16 cellular contexts compared by ENCODE assay signal in the genomic region with DNA sequence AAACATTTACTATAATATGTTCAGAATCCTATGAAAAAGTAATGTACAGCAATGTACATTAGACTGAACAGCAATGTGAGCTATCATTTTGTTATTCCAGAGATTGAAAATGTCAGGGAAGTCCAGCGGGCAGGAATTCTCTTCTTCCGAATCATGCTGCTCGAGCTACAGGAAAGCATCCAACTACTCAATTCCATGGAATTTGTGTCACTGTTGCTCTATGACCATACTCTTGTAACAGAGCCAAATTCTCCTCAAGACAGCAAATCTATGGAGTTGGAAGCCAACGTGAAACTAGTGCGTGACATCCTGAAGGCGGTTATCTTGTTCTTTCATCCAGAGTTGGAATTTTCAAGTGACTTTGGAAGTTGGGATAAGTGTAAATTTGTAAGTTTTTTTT. TPM values are rescaled to one million over a fixed set of nuclear protein-coding genes. Genes with fewer than 3 reads are reported as not detected.
A peak's percentile ranks its signal among the peaks of the same experiment; 100 is the strongest.
DNase-seq lines count a peak whose midpoint lies in the region; ATAC-seq and TF ChIP-seq lines count a peak whose summit lies in the region.
"Had no signal": no experiment of that assay in that cellular context is flagged by ENCODE, and none has a peak within 500 bp of the region (broad histone marks: within the 10 kb centered on the region; RNA-seq: fewer than 3 reads in every experiment).

No MANE protein-coding gene starts in this region.

- no peak overlapping the region for H2AFZ ChIP-seq in osteoblast (ENCODE audit: low read length)

- H3K79me2 ChIP-seq in osteoblast (ENCODE audit: insufficient read depth, low read length) = no peaks in the 10 kb centered on the region

- H3K36me3 Mint-ChIP-seq in effector memory CD8-positive, alpha-beta T cell (ENCODE audit: insufficient read depth) = no peaks in the 10 kb centered on the region
- no peaks in the 10 kb centered on the region for H3K36me3 Mint-ChIP-seq in activated naive CD8-positive, alpha-beta T cell treated with anti-CD3 and anti-CD28 coated beads, Interleukin-2, amount 50 U/mL, for 24 hours (ENCODE audit: low read depth)
- H3K36me3 Mint-ChIP-seq: stimulated activated effector memory CD8-positive, alpha-beta T cell treated with anti-CD3 and anti-CD28 coated beads, Interleukin-12 subunit alpha, Interleukin-12 subunit beta, amount 100 ng/mL, for 72 hours had no signal

- no peaks in the 10 kb centered on the region for H3K9me3 ChIP-seq in osteoblast (ENCODE audit: low read depth, low read length)

- H3K9me3 Mint-ChIP-seq in effector memory CD8-positive, alpha-beta T cell = no peaks in the 10 kb centered on the region
- H3K9me3 Mint-ChIP-seq in activated naive CD8-positive, alpha-beta T cell treated with anti-CD3 and anti-CD28 coated beads, Interleukin-2, amount 50 U/mL, for 24 hours = no peaks in the 10 kb centered on the region
- H3K9me3 Mint-ChIP-seq: activated B cell treated with CpG ODN at 0.5 μM for 24 hours; activated T-cell treated with anti-CD3 and anti-CD28 coated beads, Interleukin-2, amount 50 U/mL, for 24 hours; CD4-positive, alpha-beta T cell; stimulated activated effector memory CD8-positive, alpha-beta T cell treated with anti-CD3 and anti-CD28 coated beads, Interleukin-12 subunit alpha, Interleukin-12 subunit beta, amount 100 ng/mL, for 72 hours had no signal

- DNase-seq in Caki2 (ENCODE audit: low read depth) = peak; percentile 52
- DNase-seq in NCI-H226 = peak; percentile 67
- peak; percentile 66 for DNase-seq in dermis blood vessel endothelial cell
- DNase-seq in osteoblast (ENCODE audit: insufficient read length, low spot score, missing footprints) = peak; percentile 77
- no peak for DNase-seq in effector memory CD8-positive, alpha-beta T cell
- DNase-seq in anterior cingulate cortex (lab: John Stamatoyannopoulos, UW) = no peak
- DNase-seq in retina = no peak
- no peak for DNase-seq in activated naive CD8-positive, alpha-beta T cell treated with anti-CD3 and anti-CD28 coated beads, Interleukin-2, amount 50 U/mL, for 24 hours
- DNase-seq: activated B cell treated with CpG ODN at 0.5 μM for 24 hours; activated T-cell treated with anti-CD3 and anti-CD28 coated beads, Interleukin-2, amount 50 U/mL, for 24 hours; CD4-positive, alpha-beta T cell; NCI-H1105; occipital lobe; SIG-M5 had no signal

- H3K4me3 ChIP-seq in osteoblast (ENCODE audit: insufficient read depth, low read length) = no peak overlapping the region
- H3K4me3 ChIP-seq: cardiac muscle cell had no signal

- no peak overlapping the region for H3K27ac Mint-ChIP-seq in effector memory CD8-positive, alpha-beta T cell
- H3K27ac Mint-ChIP-seq in activated naive CD8-positive, alpha-beta T cell treated with anti-CD3 and anti-CD28 coated beads, Interleukin-2, amount 50 U/mL, for 24 hours = no peak overlapping the region
- H3K27ac Mint-ChIP-seq: activated B cell treated with CpG ODN at 0.5 μM for 24 hours; activated T-cell treated with anti-CD3 and anti-CD28 coated beads, Interleukin-2, amount 50 U/mL, for 24 hours; CD4-positive, alpha-beta T cell; stimulated activated effector memory CD8-positive, alpha-beta T cell treated with anti-CD3 and anti-CD28 coated beads, Interleukin-12 subunit alpha, Interleukin-12 subunit beta, amount 100 ng/mL, for 72 hours had no signal

- H3K4me1 ChIP-seq in osteoblast (ENCODE audit: insufficient read depth, low read length) = peaks cover 23% of the 10 kb centered on the region

- no peak for ATAC-seq in effector memory CD8-positive, alpha-beta T cell (replicated peaks)
- no peak for ATAC-seq in activated naive CD8-positive, alpha-beta T cell treated with anti-CD3 and anti-CD28 coated beads, Interleukin-2, amount 50 U/mL, for 24 hours
- ATAC-seq: stimulated activated effector memory CD8-positive, alpha-beta T cell treated with anti-CD3 and anti-CD28 coated beads, Interleukin-12 subunit alpha, Interleukin-12 subunit beta, amount 100 ng/mL, for 72 hours had no signal

- peaks cover 39 to 48% of the 10 kb centered on the region in 2 donors for H3K27me3 Mint-ChIP-seq in effector memory CD8-positive, alpha-beta T cell
- H3K27me3 Mint-ChIP-seq in activated naive CD8-positive, alpha-beta T cell treated with anti-CD3 and anti-CD28 coated beads, Interleukin-2, amount 50 U/mL, for 24 hours = peaks cover 15% of the 10 kb centered on the region

- H3K27ac ChIP-seq in osteoblast (ENCODE audit: low read depth, low read length) = peak overlapping the region; percentile 26
- H3K27ac ChIP-seq: cardiac muscle cell had no signal

- H4K20me1 ChIP-seq in osteoblast (ENCODE audit: insufficient read depth, low read length) = no peaks in the 10 kb centered on the region

- no peak overlapping the region for H3K4me3 Mint-ChIP-seq in effector memory CD8-positive, alpha-beta T cell
- H3K4me3 Mint-ChIP-seq in activated naive CD8-positive, alpha-beta T cell treated with anti-CD3 and anti-CD28 coated beads, Interleukin-2, amount 50 U/mL, for 24 hours = no peak overlapping the region
- H3K4me3 Mint-ChIP-seq: activated B cell treated with CpG ODN at 0.5 μM for 24 hours; activated T-cell treated with anti-CD3 and anti-CD28 coated beads, Interleukin-2, amount 50 U/mL, for 24 hours; CD4-positive, alpha-beta T cell; stimulated activated effector memory CD8-positive, alpha-beta T cell treated with anti-CD3 and anti-CD28 coated beads, Interleukin-12 subunit alpha, Interleukin-12 subunit beta, amount 100 ng/mL, for 72 hours had no signal

- no peak for TF ChIP-seq CTCF in osteoblast (IDR thresholded peaks at IDR 0.05; ENCODE audit: extremely low read depth, low read depth, low read length)

- in situ Hi-C loops in Caki2 (cut with HindIII; ENCODE audit: low pct_unique_long_range_greater_than_20kb, low sequenced_read_pairs) = no loop called here

- H3K36me3 ChIP-seq in osteoblast (ENCODE audit: insufficient read depth, low read length) = no peaks in the 10 kb centered on the region
- H3K36me3 ChIP-seq: cardiac muscle cell had no signal

- peak overlapping the region; percentile 53 for H3K4me2 ChIP-seq in osteoblast (ENCODE audit: insufficient read depth, low read length)

- H3K27me3 ChIP-seq in osteoblast (ENCODE audit: insufficient read depth, low read length) = no peaks in the 10 kb centered on the region

- H3K4me1 Mint-ChIP-seq in effector memory CD8-positive, alpha-beta T cell (ENCODE audit: low read depth in 2 of 2) = peaks cover 6 to 8% of the 10 kb centered on the region in 2 donors
- H3K4me1 Mint-ChIP-seq in activated naive CD8-positive, alpha-beta T cell treated with anti-CD3 and anti-CD28 coated beads, Interleukin-2, amount 50 U/mL, for 24 hours = peaks cover 4% of the 10 kb centered on the region

RNA-seq across cellular contexts. Expression of gene NSRP1, which starts 24.8 kb away (rescaled TPM):
- 0.67 and 1.9 TPM in 2 replicates for total RNA-seq in Caki2 (2014; rRNA removed; shearing (Covaris generic); ENCODE audit: low replicate concordance)
- total RNA-seq in dermis blood vessel endothelial cell = 10.6 and 13.0 TPM in 2 replicates
- total RNA-seq in osteoblast = 11.2 and 12.7 TPM in 2 replicates

Comparison
In these comparisons a context has a peak if more than half of its experiments do, and no peak if none do; other contexts are left out.
1. DNase-seq: peak in Caki2 (single experiment), NCI-H226 (single experiment), dermis blood vessel endothelial cell (single experiment) and osteoblast (single experiment); none in effector memory CD8-positive, alpha-beta T cell (0 of 3), anterior cingulate cortex (0 of 58), retina (single experiment) and activated naive CD8-positive, alpha-beta T cell treated with anti-CD3 and anti-CD28 coated beads, Interleukin-2, amount 50 U/mL, for 24 hours (single experiment).